Comparison of ENCODE assay signal across 12 cellular contexts in the genomic region with DNA sequence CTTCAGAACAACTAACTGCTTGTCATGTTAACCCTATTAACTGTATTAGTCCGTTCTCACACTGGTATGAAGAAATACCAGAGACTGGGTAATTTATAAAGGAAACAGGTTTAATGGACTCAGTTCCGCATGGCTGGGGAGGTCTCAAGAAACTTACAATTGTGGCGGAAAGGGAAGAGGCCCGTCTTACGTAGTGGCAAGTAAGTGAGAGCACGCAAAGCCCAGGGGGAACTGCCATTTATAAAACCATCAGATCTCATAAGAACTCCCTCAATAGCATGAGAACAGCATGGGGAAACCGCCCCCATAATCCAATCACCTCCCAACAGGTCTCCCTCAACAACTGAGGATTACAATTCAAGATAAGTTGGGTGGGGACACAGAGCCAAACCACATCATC. TPM values are rescaled to one million over a fixed set of nuclear protein-coding genes. Genes with fewer than 3 reads are reported as not detected.
DNase-seq lines count a peak whose midpoint lies in the region; ATAC-seq and TF ChIP-seq lines count a peak whose summit lies in the region.
"Had no signal": no experiment of that assay in that cellular context is flagged by ENCODE, and none has a peak within 500 bp of the region (broad histone marks: within the 10 kb centered on the region; RNA-seq: fewer than 3 reads in every experiment).

No MANE protein-coding gene starts in this region.

- H3K4me1 Mint-ChIP-seq in memory B cell, result peaks cover 29% of the 10 kb centered on the region
- H3K4me1 Mint-ChIP-seq: brain had no signal

- H3K36me3 Mint-ChIP-seq in memory B cell, result peaks cover 15% of the 10 kb centered on the region

- no peaks in the 10 kb centered on the region for H3K27me3 Mint-ChIP-seq in memory B cell
- H3K27me3 Mint-ChIP-seq: brain had no signal

- ATAC-seq in GM21381 (IDR thresholded peaks at IDR 0.05; ENCODE audit: unreplicated experiment), result peak; percentile 46
- ATAC-seq in memory B cell (ENCODE audit: low read depth), result peak; percentile 93
- no peak for ATAC-seq in HG02970 (IDR thresholded peaks at IDR 0.05; ENCODE audit: low FRiP score, unreplicated experiment)
- no peak for ATAC-seq in esophagus mucosa

- no peaks in the 10 kb centered on the region for H3K9me3 Mint-ChIP-seq in memory B cell
- H3K9me3 Mint-ChIP-seq: brain had no signal

- peak; percentile 12 for DNase-seq in GM12864 (ENCODE audit: low read depth)
- peak; percentile 98 for DNase-seq in NCI-H82 (lab: John Stamatoyannopoulos, UW)
- peak; percentile 16 to 34 for DNase-seq in memory B cell (ENCODE audit: low spot score in 2 of 2)
- no peak for DNase-seq in stimulated activated CD8-positive, alpha-beta memory T cell treated with anti-CD3 and anti-CD28 coated beads, Interleukin-4, amount 100 ng/mL, for 48 hours
- DNase-seq in NCI-H1436 treated with DMSO at 0.1 percent for 48 hours (lab: John Stamatoyannopoulos, UW), result no peak
- DNase-seq: DMS79 treated with DMSO at 0.1 percent for 48 hours, NCI-H2081 treated with DMSO at 0.1 percent for 48 hours had no signal

- no peak for TF ChIP-seq CTCF in GM12864 (IDR thresholded peaks at IDR 0.05; ENCODE audit: low read depth, low read length, missing control alignments)

- peak overlapping the region; percentile 9 for H3K4me3 Mint-ChIP-seq in memory B cell
- H3K4me3 Mint-ChIP-seq: brain had no signal

- H3K4me3 ChIP-seq in GM12864 (ENCODE audit: low read depth, low read length), result no peak overlapping the region
- H3K4me3 ChIP-seq: lung had no signal

- H3K27ac Mint-ChIP-seq in memory B cell, result peak overlapping the region; percentile 91
- H3K27ac Mint-ChIP-seq: brain had no signal

RNA-seq across cellular contexts. Expression of gene PHF11, which starts 34.7 kb away (rescaled TPM):
- total RNA-seq in esophagus mucosa, result 21.7 TPM

RNA-seq across cellular contexts. Expression of gene RCBTB1, which starts 54.9 kb away (rescaled TPM):
- 4.5 TPM for total RNA-seq in esophagus mucosa

Comparison
In these comparisons a context has a peak if more than half of its experiments do, and no peak if none do; other contexts are left out.
1. DNase-seq: peak in GM12864 (single experiment), NCI-H82 (single experiment) and memory B cell (2 of 2); none in stimulated activated CD8-positive, alpha-beta memory T cell treated with anti-CD3 and anti-CD28 coated beads, Interleukin-4, amount 100 ng/mL, for 48 hours (single experiment) and NCI-H1436 treated with DMSO at 0.1 percent for 48 hours (single experiment).
2. ATAC-seq: peak in GM21381 (single experiment) and memory B cell (single experiment); none in HG02970 (single experiment) and esophagus mucosa (single experiment).